In genomic region chr16:68242926-68243858, GRCh38 we compare ENCODE assay signal across 1 cellular context.
TF ChIP-seq lines count a peak whose summit lies in the region.

No MANE protein-coding gene starts in this region.

TF ChIP-seq in HepG2, 621 proteins besides CTCF, POLR2A, EP300 and RAD21:
- TF ChIP-seq ZNF121 (CRISPR knock-in tag; IDR thresholded peaks at IDR 0.05) (peak; percentile 62), ZBTB7A (CRISPR knock-in tag; IDR thresholded peaks at IDR 0.05) (0 out of 2 replicates have a peak, but pooled peaks have one; percentile 24), ZNF687 (CRISPR knock-in tag; IDR thresholded peaks at IDR 0.05) (peak; percentile 32; the same call in 1 of the 2 replicates), GMEB1 (CRISPR knock-in tag; IDR thresholded peaks at IDR 0.05; ENCODE audit: borderline replicate concordance) (no peak), ZFP37 (CRISPR knock-in tag; IDR thresholded peaks at IDR 0.05; ENCODE audit: borderline replicate concordance) (no peak), ATAD3A (CRISPR knock-in tag; IDR thresholded peaks at IDR 0.05) (no peak), EHMT2 (IDR thresholded peaks at IDR 0.05; ENCODE audit: borderline replicate concordance, low read depth, low read length) (no peak), ZNF839 (CRISPR knock-in tag; IDR thresholded peaks at IDR 0.05; ENCODE audit: borderline replicate concordance) (0 out of 2 replicates have a peak, but pooled peaks have one; percentile 36), ZNF768 (CRISPR knock-in tag; IDR thresholded peaks at IDR 0.05) (peak; percentile 39; the same call in 1 of the 2 replicates), KLF15 (CRISPR knock-in tag; IDR thresholded peaks at IDR 0.05; ENCODE audit: borderline replicate concordance) (no peak), HNF4A (CRISPR knock-in tag; IDR thresholded peaks at IDR 0.05) (peak; percentile 29; the same call in 1 of the 2 replicates), MED8 (CRISPR knock-in tag; IDR thresholded peaks at IDR 0.05; ENCODE audit: insufficient replicate concordance) (peak; percentile 16)
TF ChIP-seq in HepG2: peak in this region for 7.
